ENCODE assay signal across 14 cellular contexts in the genomic region with DNA sequence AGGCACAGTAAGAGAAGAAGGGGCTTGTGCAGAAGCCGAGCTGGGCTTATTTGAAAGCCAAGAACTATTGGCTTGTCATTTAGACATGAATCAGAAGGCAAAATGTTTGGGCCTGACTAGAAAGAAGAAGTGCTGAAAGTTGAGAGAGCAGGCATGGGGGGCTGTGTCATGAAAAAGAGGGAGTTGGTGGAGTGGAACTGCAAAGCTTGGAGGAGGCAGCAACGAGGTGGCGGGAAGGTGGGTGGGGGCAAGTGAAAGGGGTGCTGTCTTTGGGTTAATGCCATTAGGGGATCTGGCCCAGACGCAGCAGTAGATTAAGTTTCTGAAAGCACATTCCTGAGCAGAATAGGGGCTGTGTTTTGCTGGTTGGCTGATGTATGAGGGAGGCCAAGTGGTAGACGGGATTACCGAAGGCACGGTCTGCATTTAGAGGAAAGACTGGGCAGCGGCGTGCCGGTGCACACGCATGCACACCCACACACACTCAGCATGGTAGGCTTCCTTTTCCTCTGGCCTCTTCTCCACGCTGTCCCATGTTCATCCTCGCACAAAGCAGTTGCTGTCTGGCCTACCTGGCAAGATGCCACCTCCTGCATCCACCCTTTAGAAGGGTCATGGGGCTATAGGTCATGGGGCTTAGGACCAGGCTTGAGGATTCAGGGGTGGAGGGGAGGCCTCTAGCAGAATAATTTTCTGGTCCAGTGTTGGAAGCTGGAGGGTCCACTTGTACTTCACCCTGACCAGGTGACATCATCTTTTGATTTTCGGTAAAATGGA. TPM values are rescaled to one million over a fixed set of nuclear protein-coding genes. Genes with fewer than 3 reads are reported as not detected.
DNase-seq lines count a peak whose midpoint lies in the region; ATAC-seq and TF ChIP-seq lines count a peak whose summit lies in the region.
"Had no signal": no experiment of that assay in that cellular context is flagged by ENCODE, and none has a peak within 500 bp of the region (broad histone marks: within the 10 kb centered on the region; RNA-seq: fewer than 3 reads in every experiment).

No MANE protein-coding gene starts in this region.

- H3K4me1 ChIP-seq in SJCRH30, result peaks cover 53% of the 10 kb centered on the region
- peaks cover 0 to 13% of the 10 kb centered on the region in 2 donors for H3K4me1 ChIP-seq in right atrium auricular region
- H3K4me1 ChIP-seq: colonic mucosa had no signal

- no peaks in the 10 kb centered on the region for H3K9me3 ChIP-seq in SJCRH30 (replicated peaks)
- no peaks in the 10 kb centered on the region for H3K9me3 ChIP-seq in right atrium auricular region
- H3K9me3 ChIP-seq: colonic mucosa had no signal

- H3K27me3 ChIP-seq in SJCRH30 (no peaks in the 10 kb centered on the region), right atrium auricular region (no peaks in the 10 kb centered on the region)
- H3K27me3 ChIP-seq: colonic mucosa had no signal

- no peak for ATAC-seq in GM21528 (IDR thresholded peaks at IDR 0.05; ENCODE audit: low FRiP score, unreplicated experiment)

- no peak for TF ChIP-seq CTCF in right atrium auricular region (IDR thresholded peaks at IDR 0.05)

- H3K36me3 ChIP-seq in SJCRH30, result peaks cover 6% of the 10 kb centered on the region; the same call in 1 of the 2 replicates
- no peaks in the 10 kb centered on the region for H3K36me3 ChIP-seq in right atrium auricular region
- H3K36me3 ChIP-seq: colonic mucosa had no signal

- DNase-seq in GDM1 (lab: John Stamatoyannopoulos, UW), result peak; percentile 24
- DNase-seq in SJCRH30, result peak; percentile 75 to 86
- no peak for DNase-seq in right atrium auricular region (ENCODE audit: low spot score)
- DNase-seq in pons (ENCODE audit: low spot score), result peak; percentile 46
- DNase-seq in NCI-H146 (lab: John Stamatoyannopoulos, UW), result no peak
- no peak for DNase-seq in cortex of kidney (lab: John Stamatoyannopoulos, UW)
- no peak for DNase-seq in NCI-H510A treated with DMSO at 0.1 percent for 48 hours (lab: John Stamatoyannopoulos, UW)
- DNase-seq: activated naive CD8-positive, alpha-beta T cell treated with anti-CD3 and anti-CD28 coated beads, Interleukin-2, amount 10 ng/mL, durations not matched to agents 7 days and 5 days; colonic mucosa; DMS 273 treated with DMSO at 0.1 percent for 48 hours; SHP77 treated with DMSO at 0.1 percent for 48 hours had no signal

- H3K4me3 ChIP-seq in SJCRH30, result no peak overlapping the region
- H3K4me3 ChIP-seq in right atrium auricular region, result no peak overlapping the region
- H3K4me3 ChIP-seq: colonic mucosa had no signal

- H3K27ac ChIP-seq in SJCRH30 (peak overlapping the region; percentile 99), right atrium auricular region (peak overlapping the region; percentile 14 to 29)
- H3K27ac ChIP-seq: colonic mucosa, VCaP had no signal

RNA-seq across cellular contexts. Expression of gene BOC, which starts 43.0 kb away (rescaled TPM):
- 13.4 and 15.3 TPM in 2 replicates for total RNA-seq in SJCRH30 (2014; rRNA removed; shearing (Covaris generic))
- 10 to 100 TPM; 10.6 to 15.4 TPM for total RNA-seq in right atrium auricular region
- total RNA-seq: activated naive CD8-positive, alpha-beta T cell treated with anti-CD3 and anti-CD28 coated beads, Interleukin-2, amount 10 ng/mL, durations not matched to agents 7 days and 5 days; NCI-H460 had no signal

Comparison
In these comparisons a context has a peak if more than half of its experiments do, and no peak if none do; other contexts are left out.
1. DNase-seq: peak in GDM1 (single experiment), SJCRH30 (2 of 2) and pons (single experiment); none in right atrium auricular region (single experiment), NCI-H146 (single experiment), cortex of kidney (single experiment) and NCI-H510A treated with DMSO at 0.1 percent for 48 hours (single experiment).